In genomic region chr9:98365227-98365669, GRCh38 we compare ENCODE assay signal across 8 cellular contexts.
A peak's percentile ranks its signal among the peaks of the same experiment; 100 is the strongest.
DNase-seq lines count a peak whose midpoint lies in the region; ATAC-seq lines count a peak whose summit lies in the region.

No MANE protein-coding gene starts in this region.

- H3K79me2 ChIP-seq in ACC112 (ENCODE audit: control insufficient read depth, insufficient read depth, low read length, unreplicated experiment) = no peaks in the 10 kb centered on the region

- no peak for ATAC-seq in sciatic nerve
- no peak for ATAC-seq in HG03460 (IDR thresholded peaks at IDR 0.05; ENCODE audit: unreplicated experiment)
- no peak for ATAC-seq in GM19467 (IDR thresholded peaks at IDR 0.05; ENCODE audit: unreplicated experiment)

- DNase-seq in EH (ENCODE audit: low read depth) (peak; percentile 26), RPMI7951 (ENCODE audit: low read depth) (peak; percentile 38), germinal center (ENCODE audit: low spot score) (peak; percentile 44), KG1 (lab: John Stamatoyannopoulos, UW) (no peak), sciatic nerve (ENCODE audit: low spot score) (no peak)

- H3K27ac ChIP-seq in ACC112 (ENCODE audit: low read depth, low read length) = peak overlapping the region; percentile 27; the same call in 1 of the 2 replicates

- H3K4me1 ChIP-seq in ACC112 (ENCODE audit: control insufficient read depth, insufficient read depth, low read length, unreplicated experiment) = no peaks in the 10 kb centered on the region

- intact Hi-C loops in sciatic nerve (cut with DNase I) = no loop called here

- no peaks in the 10 kb centered on the region for H3K27me3 ChIP-seq in ACC112 (ENCODE audit: insufficient read depth, low read length)

- H2AFZ ChIP-seq in ACC112 (ENCODE audit: low read length, unreplicated experiment) = no peak overlapping the region

- H3K4me3 ChIP-seq in ACC112 (ENCODE audit: low read depth, low read length) = no peak overlapping the region

- H3K36me3 ChIP-seq in ACC112 (ENCODE audit: insufficient read depth, low read length) = peaks cover 9% of the 10 kb centered on the region; the same call in 1 of the 2 replicates

Comparison
In these comparisons a context has a peak if more than half of its experiments do, and no peak if none do; other contexts are left out.
1. DNase-seq: peak in EH (single experiment), RPMI7951 (single experiment) and germinal center (single experiment); none in KG1 (single experiment) and sciatic nerve (single experiment).